ENCODE assay signal across 16 cellular contexts in the genomic region with DNA sequence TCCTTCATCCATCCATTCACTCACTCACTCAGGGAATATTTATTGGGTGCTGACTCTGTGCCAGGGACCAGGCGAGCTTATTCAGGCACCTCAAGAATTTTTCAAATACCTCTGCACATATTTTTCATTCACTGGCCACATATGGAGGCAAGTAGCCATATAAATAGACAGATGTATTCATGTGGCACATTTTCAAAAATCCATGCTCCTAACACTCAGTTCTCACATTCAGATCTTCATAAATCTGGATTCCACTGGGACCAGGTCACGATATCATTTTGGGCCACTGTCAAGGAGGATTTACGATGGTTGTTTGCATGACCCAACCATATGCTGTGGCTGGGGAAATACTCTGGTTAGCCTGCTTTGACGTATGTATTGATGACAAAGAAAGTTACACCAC.
DNase-seq lines count a peak whose midpoint lies in the region; ATAC-seq and TF ChIP-seq lines count a peak whose summit lies in the region.
"Had no signal": no experiment of that assay in that cellular context is flagged by ENCODE, and none has a peak within 500 bp of the region (broad histone marks: within the 10 kb centered on the region; RNA-seq: fewer than 3 reads in every experiment).

No MANE protein-coding gene starts in this region.

- no peak overlapping the region for H3K4me3 ChIP-seq in fibroblast of villous mesenchyme (ENCODE audit: low read depth, low read length)
- H3K4me3 ChIP-seq in GM23338: no peak overlapping the region
- H3K4me3 ChIP-seq: cardiac muscle cell had no signal

- H3K4me3 Mint-ChIP-seq in GM23338: no peak overlapping the region
- no peak overlapping the region for H3K4me3 Mint-ChIP-seq in stimulated activated memory B cell treated with anti-CD40 and anti-IgM and Interleukin-4, amounts not matched to agents 10 μg/mL and 1 μg/mL and 100 μg/mL, for 72 hours
- H3K4me3 Mint-ChIP-seq: activated CD4-positive, alpha-beta T cell treated with anti-CD3 and anti-CD28 coated beads, Interleukin-2, amount 10 ng/mL, durations not matched to agents 24 days and 14 days; activated T-cell treated with anti-CD3 and anti-CD28 coated beads, Interleukin-2, amount 50 U/mL, for 72 hours; IgD-negative memory B cell; immature natural killer cell; naive thymus-derived CD8-positive, alpha-beta T cell had no signal

- DNase-seq in HCEC 1CT (peak; percentile 99), T1000 (lab: John Stamatoyannopoulos, UW) (peak; percentile 78), fibroblast of villous mesenchyme (ENCODE audit: low read depth) (peak; percentile 100), stromal cell of bone marrow (ENCODE audit: low read depth) (peak; percentile 87), GM23338 (ENCODE audit: low spot score) (no peak)
- DNase-seq in stimulated activated CD4-positive, alpha-beta T cell treated with anti-CD3 and anti-CD28 coated beads, Interleukin-4, amount 100 ng/mL, for 24 hours: no peak
- DNase-seq: activated CD4-positive, alpha-beta T cell treated with anti-CD3 and anti-CD28 coated beads, Interleukin-2, amount 10 ng/mL, durations not matched to agents 24 days and 14 days; activated T-cell treated with anti-CD3 and anti-CD28 coated beads, Interleukin-2, amount 50 U/mL, for 72 hours; immature natural killer cell; naive thymus-derived CD8-positive, alpha-beta T cell; NCI-H2029 treated with DMSO at 0.1 percent for 48 hours; small intestine; T-helper 1 cell had no signal

- H2AFZ ChIP-seq in GM23338: no peak overlapping the region

- H3K27me3 ChIP-seq in GM23338 (ENCODE audit: insufficient read depth): no peaks in the 10 kb centered on the region

- H3K27me3 Mint-ChIP-seq in GM23338 (ENCODE audit: insufficient read depth, low read depth, poor library complexity): peaks cover 2% of the 10 kb centered on the region
- H3K27me3 Mint-ChIP-seq in stimulated activated memory B cell treated with anti-CD40 and anti-IgM and Interleukin-4, amounts not matched to agents 10 μg/mL and 1 μg/mL and 100 μg/mL, for 72 hours: no peaks in the 10 kb centered on the region
- H3K27me3 Mint-ChIP-seq: activated CD4-positive, alpha-beta T cell treated with anti-CD3 and anti-CD28 coated beads, Interleukin-2, amount 10 ng/mL, durations not matched to agents 24 days and 14 days; IgD-negative memory B cell had no signal

- H3K79me2 ChIP-seq in GM23338 (replicated peaks; ENCODE audit: insufficient read depth): no peaks in the 10 kb centered on the region

- H4K20me1 ChIP-seq in GM23338 (replicated peaks; ENCODE audit: insufficient read depth): no peaks in the 10 kb centered on the region

- no peaks in the 10 kb centered on the region for H3K9me3 Mint-ChIP-seq in GM23338
- peaks cover 6% of the 10 kb centered on the region for H3K9me3 Mint-ChIP-seq in stimulated activated memory B cell treated with anti-CD40 and anti-IgM and Interleukin-4, amounts not matched to agents 10 μg/mL and 1 μg/mL and 100 μg/mL, for 72 hours

- no peaks in the 10 kb centered on the region for H3K36me3 Mint-ChIP-seq in GM23338 (ENCODE audit: low read depth)
- no peaks in the 10 kb centered on the region for H3K36me3 Mint-ChIP-seq in stimulated activated memory B cell treated with anti-CD40 and anti-IgM and Interleukin-4, amounts not matched to agents 10 μg/mL and 1 μg/mL and 100 μg/mL, for 72 hours
- H3K36me3 Mint-ChIP-seq: IgD-negative memory B cell; immature natural killer cell; naive thymus-derived CD8-positive, alpha-beta T cell had no signal

- H3K9me2 ChIP-seq in GM23338 (ENCODE audit: insufficient read depth): 0 out of 2 replicates have a peak, but pooled peaks cover 8% of the 10 kb centered on the region

- H3K36me3 ChIP-seq in GM23338 (ENCODE audit: insufficient read depth): no peaks in the 10 kb centered on the region
- H3K36me3 ChIP-seq: cardiac muscle cell had no signal

- TF ChIP-seq CTCF in fibroblast of villous mesenchyme (IDR thresholded peaks at IDR 0.05; ENCODE audit: insufficient read depth, low read depth, low read length) (no peak), GM23338 (conservative IDR thresholded peaks at IDR 0.05; ENCODE audit: low read depth in 2 of 2) (no peak)

- H3F3A ChIP-seq in GM23338 (replicated peaks; ENCODE audit: low read depth): no peaks in the 10 kb centered on the region

- H3K4me1 Mint-ChIP-seq in GM23338: peaks cover 3% of the 10 kb centered on the region; the same call in 2 of the 3 replicates
- H3K4me1 Mint-ChIP-seq in stimulated activated memory B cell treated with anti-CD40 and anti-IgM and Interleukin-4, amounts not matched to agents 10 μg/mL and 1 μg/mL and 100 μg/mL, for 72 hours: no peaks in the 10 kb centered on the region
- H3K4me1 Mint-ChIP-seq: activated CD4-positive, alpha-beta T cell treated with anti-CD3 and anti-CD28 coated beads, Interleukin-2, amount 10 ng/mL, durations not matched to agents 24 days and 14 days; IgD-negative memory B cell; immature natural killer cell; naive thymus-derived CD8-positive, alpha-beta T cell had no signal

- no peak overlapping the region for H3K4me2 ChIP-seq in GM23338

- no peak overlapping the region for H3K27ac ChIP-seq in GM23338 (ENCODE audit: low read depth)
- H3K27ac ChIP-seq: cardiac muscle cell had no signal

- ATAC-seq in GM23338: no peak
- ATAC-seq in stimulated activated memory B cell treated with anti-CD40 and anti-IgM and Interleukin-4, amounts not matched to agents 10 μg/mL and 1 μg/mL and 100 μg/mL, for 72 hours: no peak
- ATAC-seq: activated T-cell treated with anti-CD3 and anti-CD28 coated beads, Interleukin-2, amount 50 U/mL, for 72 hours; naive thymus-derived CD8-positive, alpha-beta T cell had no signal

- no peaks in the 10 kb centered on the region for H3K4me1 ChIP-seq in GM23338 (ENCODE audit: insufficient read depth)

- H3K27ac Mint-ChIP-seq in GM23338: no peak overlapping the region
- no peak overlapping the region for H3K27ac Mint-ChIP-seq in stimulated activated memory B cell treated with anti-CD40 and anti-IgM and Interleukin-4, amounts not matched to agents 10 μg/mL and 1 μg/mL and 100 μg/mL, for 72 hours
- H3K27ac Mint-ChIP-seq: activated CD4-positive, alpha-beta T cell treated with anti-CD3 and anti-CD28 coated beads, Interleukin-2, amount 10 ng/mL, durations not matched to agents 24 days and 14 days; activated T-cell treated with anti-CD3 and anti-CD28 coated beads, Interleukin-2, amount 50 U/mL, for 72 hours; IgD-negative memory B cell; immature natural killer cell; naive thymus-derived CD8-positive, alpha-beta T cell had no signal

TF ChIP-seq in GM23338, 12 proteins besides CTCF, POLR2A, EP300 and RAD21 (continues in another document):
- TF ChIP-seq, protein P1, sequence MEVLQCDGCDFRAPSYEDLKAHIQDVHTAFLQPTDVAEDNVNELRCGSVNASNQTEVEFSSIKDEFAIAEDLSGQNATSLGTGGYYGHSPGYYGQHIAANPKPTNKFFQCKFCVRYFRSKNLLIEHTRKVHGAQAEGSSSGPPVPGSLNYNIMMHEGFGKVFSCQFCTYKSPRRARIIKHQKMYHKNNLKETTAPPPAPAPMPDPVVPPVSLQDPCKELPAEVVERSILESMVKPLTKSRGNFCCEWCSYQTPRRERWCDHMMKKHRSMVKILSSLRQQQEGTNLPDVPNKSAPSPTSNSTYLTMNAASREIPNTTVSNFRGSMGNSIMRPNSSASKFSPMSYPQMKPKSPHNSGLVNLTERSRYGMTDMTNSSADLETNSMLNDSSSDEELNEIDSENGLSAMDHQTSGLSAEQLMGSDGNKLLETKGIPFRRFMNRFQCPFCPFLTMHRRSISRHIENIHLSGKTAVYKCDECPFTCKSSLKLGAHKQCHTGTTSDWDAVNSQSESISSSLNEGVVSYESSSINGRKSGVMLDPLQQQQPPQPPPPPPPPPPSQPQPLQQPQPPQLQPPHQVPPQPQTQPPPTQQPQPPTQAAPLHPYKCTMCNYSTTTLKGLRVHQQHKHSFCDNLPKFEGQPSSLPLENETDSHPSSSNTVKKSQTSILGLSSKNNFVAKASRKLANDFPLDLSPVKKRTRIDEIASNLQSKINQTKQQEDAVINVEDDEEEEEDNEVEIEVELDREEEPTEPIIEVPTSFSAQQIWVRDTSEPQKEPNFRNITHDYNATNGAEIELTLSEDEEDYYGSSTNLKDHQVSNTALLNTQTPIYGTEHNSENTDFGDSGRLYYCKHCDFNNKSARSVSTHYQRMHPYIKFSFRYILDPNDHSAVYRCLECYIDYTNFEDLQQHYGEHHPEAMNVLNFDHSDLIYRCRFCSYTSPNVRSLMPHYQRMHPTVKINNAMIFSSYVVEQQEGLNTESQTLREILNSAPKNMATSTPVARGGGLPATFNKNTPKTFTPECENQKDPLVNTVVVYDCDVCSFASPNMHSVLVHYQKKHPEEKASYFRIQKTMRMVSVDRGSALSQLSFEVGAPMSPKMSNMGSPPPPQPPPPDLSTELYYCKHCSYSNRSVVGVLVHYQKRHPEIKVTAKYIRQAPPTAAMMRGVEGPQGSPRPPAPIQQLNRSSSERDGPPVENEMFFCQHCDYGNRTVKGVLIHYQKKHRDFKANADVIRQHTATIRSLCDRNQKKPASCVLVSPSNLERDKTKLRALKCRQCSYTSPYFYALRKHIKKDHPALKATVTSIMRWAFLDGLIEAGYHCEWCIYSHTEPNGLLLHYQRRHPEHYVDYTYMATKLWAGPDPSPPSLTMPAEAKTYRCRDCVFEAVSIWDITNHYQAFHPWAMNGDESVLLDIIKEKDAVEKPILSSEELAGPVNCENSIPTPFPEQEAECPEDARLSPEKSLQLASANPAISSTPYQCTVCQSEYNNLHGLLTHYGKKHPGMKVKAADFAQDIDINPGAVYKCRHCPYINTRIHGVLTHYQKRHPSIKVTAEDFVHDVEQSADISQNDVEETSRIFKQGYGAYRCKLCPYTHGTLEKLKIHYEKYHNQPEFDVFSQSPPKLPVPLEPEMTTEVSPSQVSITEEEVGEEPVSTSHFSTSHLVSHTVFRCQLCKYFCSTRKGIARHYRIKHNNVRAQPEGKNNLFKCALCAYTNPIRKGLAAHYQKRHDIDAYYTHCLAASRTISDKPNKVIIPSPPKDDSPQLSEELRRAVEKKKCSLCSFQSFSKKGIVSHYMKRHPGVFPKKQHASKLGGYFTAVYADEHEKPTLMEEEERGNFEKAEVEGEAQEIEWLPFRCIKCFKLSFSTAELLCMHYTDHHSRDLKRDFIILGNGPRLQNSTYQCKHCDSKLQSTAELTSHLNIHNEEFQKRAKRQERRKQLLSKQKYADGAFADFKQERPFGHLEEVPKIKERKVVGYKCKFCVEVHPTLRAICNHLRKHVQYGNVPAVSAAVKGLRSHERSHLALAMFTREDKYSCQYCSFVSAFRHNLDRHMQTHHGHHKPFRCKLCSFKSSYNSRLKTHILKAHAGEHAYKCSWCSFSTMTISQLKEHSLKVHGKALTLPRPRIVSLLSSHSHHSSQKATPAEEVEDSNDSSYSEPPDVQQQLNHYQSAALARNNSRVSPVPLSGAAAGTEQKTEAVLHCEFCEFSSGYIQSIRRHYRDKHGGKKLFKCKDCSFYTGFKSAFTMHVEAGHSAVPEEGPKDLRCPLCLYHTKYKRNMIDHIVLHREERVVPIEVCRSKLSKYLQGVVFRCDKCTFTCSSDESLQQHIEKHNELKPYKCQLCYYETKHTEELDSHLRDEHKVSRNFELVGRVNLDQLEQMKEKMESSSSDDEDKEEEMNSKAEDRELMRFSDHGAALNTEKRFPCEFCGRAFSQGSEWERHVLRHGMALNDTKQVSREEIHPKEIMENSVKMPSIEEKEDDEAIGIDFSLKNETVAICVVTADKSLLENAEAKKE (CRISPR knock-in tag; IDR thresholded peaks at IDR 0.05): no peak
- TF ChIP-seq ZNF331 (CRISPR knock-in tag; IDR thresholded peaks at IDR 0.05; ENCODE audit: low read depth): no peak

Comparison
In these comparisons a context has a peak if more than half of its experiments do, and no peak if none do; other contexts are left out.
1. DNase-seq: peak in HCEC 1CT (single experiment), T1000 (single experiment), fibroblast of villous mesenchyme (single experiment) and stromal cell of bone marrow (single experiment); none in GM23338 (single experiment) and stimulated activated CD4-positive, alpha-beta T cell treated with anti-CD3 and anti-CD28 coated beads, Interleukin-4, amount 100 ng/mL, for 24 hours (single experiment).